1 cellular context compared by ENCODE assay signal in genomic region chr18:69216390-69216789, GRCh38.
TF ChIP-seq lines count a peak whose summit lies in the region.

No MANE protein-coding gene starts in this region.

TF ChIP-seq in H1, 55 proteins besides CTCF, POLR2A, EP300 and RAD21 (continued from another document):
- TF ChIP-seq, protein P1, sequence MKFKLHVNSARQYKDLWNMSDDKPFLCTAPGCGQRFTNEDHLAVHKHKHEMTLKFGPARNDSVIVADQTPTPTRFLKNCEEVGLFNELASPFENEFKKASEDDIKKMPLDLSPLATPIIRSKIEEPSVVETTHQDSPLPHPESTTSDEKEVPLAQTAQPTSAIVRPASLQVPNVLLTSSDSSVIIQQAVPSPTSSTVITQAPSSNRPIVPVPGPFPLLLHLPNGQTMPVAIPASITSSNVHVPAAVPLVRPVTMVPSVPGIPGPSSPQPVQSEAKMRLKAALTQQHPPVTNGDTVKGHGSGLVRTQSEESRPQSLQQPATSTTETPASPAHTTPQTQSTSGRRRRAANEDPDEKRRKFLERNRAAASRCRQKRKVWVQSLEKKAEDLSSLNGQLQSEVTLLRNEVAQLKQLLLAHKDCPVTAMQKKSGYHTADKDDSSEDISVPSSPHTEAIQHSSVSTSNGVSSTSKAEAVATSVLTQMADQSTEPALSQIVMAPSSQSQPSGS (IDR thresholded peaks at IDR 0.05; ENCODE audit: low read length), result no peak
